Comparison of ENCODE assay signal across 17 cellular contexts in the genomic region with DNA sequence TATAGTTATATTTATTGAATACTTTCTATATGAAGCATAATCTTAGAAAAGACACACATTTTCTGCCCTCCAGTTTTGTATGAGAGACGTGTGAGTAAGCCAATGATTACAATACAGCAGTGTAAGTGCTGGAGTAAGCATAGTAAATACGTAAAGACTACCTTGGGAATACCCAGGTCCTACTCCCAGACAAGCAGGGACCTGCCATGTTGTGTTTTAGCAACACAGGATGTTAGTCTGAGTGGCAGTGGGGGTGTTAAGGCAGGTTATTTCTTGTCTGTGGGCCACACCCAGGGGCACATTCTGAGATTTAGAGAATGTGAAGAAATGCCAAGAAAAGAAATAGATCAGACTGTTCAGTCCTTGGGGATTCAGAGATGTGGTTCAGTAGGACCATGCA.
"Had no signal": no experiment of that assay in that cellular context is flagged by ENCODE, and none has a peak within 500 bp of the region (broad histone marks: within the 10 kb centered on the region; RNA-seq: fewer than 3 reads in every experiment).

No MANE protein-coding gene starts in this region.

- H3K27ac ChIP-seq: cardiac muscle cell, dorsolateral prefrontal cortex, esophagus muscularis mucosa, left ventricle myocardium inferior, neutrophil, parathyroid adenoma had no signal

- ATAC-seq: activated CD4-positive, CD25-positive, alpha-beta regulatory T cell treated with anti-CD3 and anti-CD28 coated beads, Interleukin-2, amount 50 U/mL, for 24 hours; natural killer cell had no signal

- H3K27me3 Mint-ChIP-seq: memory B cell had no signal

- H3K27ac Mint-ChIP-seq: activated T-cell treated with anti-CD3 and anti-CD28 coated beads, Interleukin-2, amount 50 U/mL, for 24 hours; memory B cell; natural killer cell had no signal

- DNase-seq: activated CD4-positive, alpha-beta T cell treated with anti-CD3 and anti-CD28 coated beads, Interleukin-2, amount 50 U/mL, for 4 hours; activated naive CD4-positive, alpha-beta T cell treated with anti-CD3 and anti-CD28 coated beads, Interleukin-2, amount 50 U/mL, for 16 hours; activated T-cell treated with anti-CD3 and anti-CD28 coated beads, Interleukin-2, amount 50 U/mL, for 24 hours; dorsolateral prefrontal cortex; hippocampal formation; left ventricle myocardium inferior; natural killer cell; stimulated activated CD4-positive, alpha-beta T cell treated with anti-CD3 and anti-CD28 coated beads, Interleukin-4, amount 100 ng/mL, for 24 hours; stimulated activated naive CD4-positive, alpha-beta T cell; T1000; trophoblast cell had no signal

- H3K9me3 Mint-ChIP-seq: activated T-cell treated with anti-CD3 and anti-CD28 coated beads, Interleukin-2, amount 50 U/mL, for 24 hours; memory B cell; natural killer cell had no signal

- H3K4me1 Mint-ChIP-seq: natural killer cell had no signal

- H3K4me3 Mint-ChIP-seq: activated T-cell treated with anti-CD3 and anti-CD28 coated beads, Interleukin-2, amount 50 U/mL, for 24 hours; memory B cell; natural killer cell had no signal
